29 cellular contexts compared by ENCODE assay signal in the genomic region with DNA sequence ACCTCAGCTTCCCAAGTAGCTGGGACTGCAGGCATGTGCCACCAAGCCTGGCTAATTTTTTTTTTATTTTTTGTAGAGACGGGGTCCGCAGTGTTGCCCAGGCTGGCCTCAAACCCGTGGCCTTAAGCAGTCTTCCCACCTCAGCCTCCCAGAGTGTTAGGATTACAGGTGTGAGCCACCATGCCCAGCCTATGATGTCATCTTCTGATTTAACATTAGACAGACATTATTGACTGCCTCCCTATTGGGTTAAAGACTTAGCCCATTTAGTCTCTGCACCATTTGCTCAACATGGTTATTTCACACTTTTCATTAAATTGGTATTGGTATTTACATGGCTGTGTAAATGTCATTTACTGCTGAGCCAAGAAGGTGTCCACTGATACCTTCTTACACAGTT.
"Had no signal": no experiment of that assay in that cellular context is flagged by ENCODE, and none has a peak within 500 bp of the region (broad histone marks: within the 10 kb centered on the region; RNA-seq: fewer than 3 reads in every experiment).

No MANE protein-coding gene starts in this region.

- H3K36me3 ChIP-seq: ovary, uterus had no signal

- DNase-seq: naive thymus-derived CD4-positive, alpha-beta T cell; occipital lobe; ovary; posterior cingulate gyrus; psoas muscle; right cardiac atrium; spleen; stimulated activated CD4-positive, alpha-beta T cell treated with anti-CD3 and anti-CD28 coated beads, Interleukin-12 subunit alpha, Interleukin-12 subunit beta, amount 100 ng/mL, for 4 hours; stimulated activated CD4-positive, alpha-beta T cell treated with anti-CD3 and anti-CD28 coated beads, Interleukin-1b, Interleukin-23, amount 100 ng/mL, for 48 hours; stimulated activated CD4-positive, alpha-beta T cell treated with anti-CD3 and anti-CD28 coated beads, Interleukin-4, amount 100 ng/mL, for 1 hour; stimulated activated CD4-positive, alpha-beta T cell treated with anti-CD3 and anti-CD28 coated beads, Interleukin-4, amount 100 ng/mL, for 4 hours; stimulated activated CD8-positive, alpha-beta memory T cell treated with anti-CD3 and anti-CD28 coated beads, Interleukin-4, amount 100 ng/mL, for 48 hours; stimulated activated naive B cell treated with anti-CD40 and anti-IgM and Interleukin-4, amounts not matched to agents 10 μg/mL and 1 μg/mL and 100 μg/mL, for 72 hours; stimulated activated naive CD4-positive, alpha-beta T cell treated with Interleukin-2 at 50 U/mL for 16 hours; stomach; thyroid gland; transverse colon; upper lobe of right lung; uterus had no signal

- H3K4me3 ChIP-seq: neural progenitor cell, ovary, psoas muscle, skin epidermis, smooth muscle cell, spleen, stomach, thoracic aorta, thyroid gland, transverse colon, upper lobe of right lung, uterus had no signal

- H3K9me3 Mint-ChIP-seq: nephron; neural progenitor cell; stimulated activated naive CD8-positive, alpha-beta T cell treated with anti-CD3 and anti-CD28 coated beads, Interleukin-15, Interleukin-2, amounts not matched to agents 100 ng/mL and 50 ng/mL, for 24 hours; type B pancreatic cell had no signal

- H3K27ac Mint-ChIP-seq: nephron; neural progenitor cell; progenitor cell of endocrine pancreas; stimulated activated naive B cell treated with anti-CD40 and anti-IgM and Interleukin-4, amounts not matched to agents 10 μg/mL and 1 μg/mL and 100 μg/mL, for 72 hours; stimulated activated naive CD8-positive, alpha-beta T cell treated with anti-CD3 and anti-CD28 coated beads, Interleukin-15, Interleukin-2, amounts not matched to agents 100 ng/mL and 50 ng/mL, for 24 hours; type B pancreatic cell had no signal

- H3K27me3 Mint-ChIP-seq: naive thymus-derived CD4-positive, alpha-beta T cell; progenitor cell of endocrine pancreas; stimulated activated naive B cell treated with anti-CD40 and anti-IgM and Interleukin-4, amounts not matched to agents 10 μg/mL and 1 μg/mL and 100 μg/mL, for 72 hours; stimulated activated naive CD8-positive, alpha-beta T cell treated with anti-CD3 and anti-CD28 coated beads, Interleukin-15, Interleukin-2, amounts not matched to agents 100 ng/mL and 50 ng/mL, for 24 hours; type B pancreatic cell had no signal

- H3K4me1 ChIP-seq: neural progenitor cell, parathyroid adenoma, psoas muscle, transverse colon, upper lobe of right lung, uterus had no signal

- H3K4me3 Mint-ChIP-seq: naive thymus-derived CD4-positive, alpha-beta T cell; nephron; neural progenitor cell; stimulated activated naive B cell treated with anti-CD40 and anti-IgM and Interleukin-4, amounts not matched to agents 10 μg/mL and 1 μg/mL and 100 μg/mL, for 72 hours; stimulated activated naive CD8-positive, alpha-beta T cell treated with anti-CD3 and anti-CD28 coated beads, Interleukin-15, Interleukin-2, amounts not matched to agents 100 ng/mL and 50 ng/mL, for 24 hours; type B pancreatic cell had no signal

- ATAC-seq: naive thymus-derived CD4-positive, alpha-beta T cell; right cardiac atrium; sciatic nerve; stimulated activated naive B cell treated with anti-CD40 and anti-IgM and Interleukin-4, amounts not matched to agents 10 μg/mL and 1 μg/mL and 100 μg/mL, for 72 hours; upper lobe of right lung had no signal

- H3K4me1 Mint-ChIP-seq: nephron, neural progenitor cell had no signal

- H3K27me3 ChIP-seq: neural progenitor cell, ovary, spleen, stomach, thyroid gland, transverse colon, upper lobe of right lung, uterus had no signal

- H3K27ac ChIP-seq: neural progenitor cell, ovary, parathyroid adenoma, psoas muscle, skin epidermis, spleen, stomach, thoracic aorta, thyroid gland, transverse colon, upper lobe of right lung, uterus had no signal

- H3K9me3 ChIP-seq: ovary, psoas muscle, spleen, stomach, thoracic aorta, thyroid gland, transverse colon, upper lobe of right lung, uterus had no signal
